Comparison of ENCODE assay signal across 21 cellular contexts in the genomic region with DNA sequence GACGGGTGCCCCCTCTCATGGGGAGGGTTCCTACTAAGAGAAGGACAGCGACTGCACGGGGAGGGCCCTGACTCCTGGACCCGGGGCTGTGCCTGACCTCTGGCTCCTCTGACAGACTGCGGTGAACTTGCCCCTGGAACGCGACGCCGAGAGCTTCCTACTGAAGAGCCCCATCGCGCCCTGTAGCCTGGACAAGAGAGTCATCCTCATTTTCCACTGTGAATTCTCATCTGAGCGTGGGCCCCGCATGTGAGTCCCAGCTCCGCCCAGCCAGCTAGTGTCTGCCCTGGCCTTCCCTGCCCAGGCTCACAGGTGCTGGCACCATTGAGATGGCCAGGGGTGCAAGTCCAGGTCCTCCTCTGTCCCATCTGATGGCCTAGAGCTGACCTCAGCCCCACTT. TPM values are rescaled to one million over a fixed set of nuclear protein-coding genes. Genes with fewer than 3 reads are reported as not detected.
DNase-seq lines count a peak whose midpoint lies in the region; ATAC-seq and TF ChIP-seq lines count a peak whose summit lies in the region.
"Had no signal": no experiment of that assay in that cellular context is flagged by ENCODE, and none has a peak within 500 bp of the region (broad histone marks: within the 10 kb centered on the region; RNA-seq: fewer than 3 reads in every experiment).

No MANE protein-coding gene starts in this region.

- TF ChIP-seq RAD21 in IMR-90 (IDR thresholded peaks at IDR 0.05; ENCODE audit: low read length): no peak

- H3K9me3 ChIP-seq in IMR-90 (ENCODE audit: control insufficient read depth, insufficient read depth, low read length) (no peaks in the 10 kb centered on the region), spleen (no peaks in the 10 kb centered on the region), MM.1S (replicated peaks; ENCODE audit: insufficient read depth, low read length) (no peaks in the 10 kb centered on the region)
- H3K9me3 ChIP-seq: Peyer's patch, prostate gland had no signal

- H3K9me2 ChIP-seq in MM.1S (replicated peaks; ENCODE audit: insufficient read depth, low read length): no peaks in the 10 kb centered on the region

- peak overlapping the region; percentile 52 for H3K27ac Mint-ChIP-seq in activated naive CD4-positive, alpha-beta T cell treated with anti-CD3 and anti-CD28 coated beads, Interleukin-2, amount 50 U/mL, for 24 hours
- peak overlapping the region; percentile 95 to 96 for H3K27ac Mint-ChIP-seq in effector memory CD8-positive, alpha-beta T cell

- peaks cover 29 to 91% of the 10 kb centered on the region in 2 experiments for H3K79me1 ChIP-seq in IMR-90 (ENCODE audit: low read depth in 1 of 2, low read length in 2 of 2)
- no peaks in the 10 kb centered on the region for H3K79me1 ChIP-seq in mesendoderm (ENCODE audit: low read length)

- H2BK20ac ChIP-seq in IMR-90 (ENCODE audit: low read depth, low read length): no peak overlapping the region

- no peaks in the 10 kb centered on the region for H3K9me3 Mint-ChIP-seq in activated naive CD4-positive, alpha-beta T cell treated with anti-CD3 and anti-CD28 coated beads, Interleukin-2, amount 50 U/mL, for 24 hours
- no peaks in the 10 kb centered on the region for H3K9me3 Mint-ChIP-seq in effector memory CD8-positive, alpha-beta T cell

- H4K20me1 ChIP-seq in IMR-90 (ENCODE audit: insufficient read depth, low read length): no peaks in the 10 kb centered on the region
- no peaks in the 10 kb centered on the region for H4K20me1 ChIP-seq in MM.1S (ENCODE audit: insufficient read depth, low read length)

- H2BK120ac ChIP-seq in IMR-90 (ENCODE audit: low read depth, low read length) (no peak overlapping the region), mesendoderm (ENCODE audit: low read depth, low read length) (no peak overlapping the region)

- H3K4me1 Mint-ChIP-seq in activated naive CD4-positive, alpha-beta T cell treated with anti-CD3 and anti-CD28 coated beads, Interleukin-2, amount 50 U/mL, for 24 hours: peaks cover 85% of the 10 kb centered on the region
- peaks cover 68 to 69% of the 10 kb centered on the region in 2 donors for H3K4me1 Mint-ChIP-seq in effector memory CD8-positive, alpha-beta T cell (ENCODE audit: low read depth in 2 of 2)

- H4K91ac ChIP-seq in IMR-90 (ENCODE audit: insufficient read depth, low read depth, low read length): no peak overlapping the region

- H3K27me3 Mint-ChIP-seq in activated naive CD4-positive, alpha-beta T cell treated with anti-CD3 and anti-CD28 coated beads, Interleukin-2, amount 50 U/mL, for 24 hours: no peaks in the 10 kb centered on the region
- no peaks in the 10 kb centered on the region for H3K27me3 Mint-ChIP-seq in effector memory CD8-positive, alpha-beta T cell
- H3K27me3 Mint-ChIP-seq: naive B cell had no signal

- BruUV-seq in IMR-90 (replicated peaks; lab: Mats Ljungman, UMichigan): no TSS peak

- no peak overlapping the region for H3K14ac ChIP-seq in IMR-90 (replicated peaks; ENCODE audit: low read depth, low read length)

- H3K79me2 ChIP-seq in mesendoderm (ENCODE audit: control insufficient read depth, insufficient read depth, low read length) (no peaks in the 10 kb centered on the region), MM.1S (ENCODE audit: low read length) (peaks cover 34% of the 10 kb centered on the region)

- no peak overlapping the region for H3K4me3 Mint-ChIP-seq in activated naive CD4-positive, alpha-beta T cell treated with anti-CD3 and anti-CD28 coated beads, Interleukin-2, amount 50 U/mL, for 24 hours
- H3K4me3 Mint-ChIP-seq in effector memory CD8-positive, alpha-beta T cell: no peak overlapping the region
- H3K4me3 Mint-ChIP-seq: WTC11 had no signal

- CTCF ChIA-PET in IMR-90 (lab: Yijun Ruan, JAX): no interaction called here

- DNase-seq in activated naive CD4-positive, alpha-beta T cell (lab: John Stamatoyannopoulos, UW): no peak
- no peak for DNase-seq in IMR-90
- DNase-seq in effector memory CD8-positive, alpha-beta T cell: no peak
- peak; percentile 65 for DNase-seq in spleen
- no peak for DNase-seq in mesendoderm
- no peak for DNase-seq in MM.1S
- DNase-seq in EL: no peak
- DNase-seq: Calu3; GDM1; hypothalamus; KBM-7; naive B cell; NCI-H1092; NCI-H774; stimulated activated naive CD4-positive, alpha-beta T cell had no signal

- H3K27ac ChIP-seq in IMR-90 (ENCODE audit: insufficient read depth, low read length): no peak overlapping the region
- H3K27ac ChIP-seq in spleen: peak overlapping the region in 3 of 8 donors; percentile 4 to 99 (median 96)
- no peak overlapping the region for H3K27ac ChIP-seq in mesendoderm (ENCODE audit: low read depth, low read length)
- H3K27ac ChIP-seq in MM.1S (ENCODE audit: low read length): no peak overlapping the region
- H3K27ac ChIP-seq: cardiac muscle cell, HL-60, prostate gland had no signal

- H2AK5ac ChIP-seq in IMR-90 (ENCODE audit: low read depth, low read length) (no peak overlapping the region), mesendoderm (ENCODE audit: low read length) (no peak overlapping the region)

- intact Hi-C loops in IMR-90 (cut with micrococcal nuclease) (no loop called here), spleen (cut with DNase I; ENCODE audit: low total_unique reads) (no loop called here)

- no peak overlapping the region for H3K4ac ChIP-seq in IMR-90 (ENCODE audit: low read depth, low read length)
- H3K4ac ChIP-seq in mesendoderm (ENCODE audit: low read depth, low read length): no peak overlapping the region

- H2AFZ ChIP-seq in IMR-90 (replicated peaks; ENCODE audit: low read length, poor library complexity): no peak overlapping the region
- no peak overlapping the region for H2AFZ ChIP-seq in MM.1S (ENCODE audit: low read length)

- H3K36me3 ChIP-seq in IMR-90 (ENCODE audit: control insufficient read depth, insufficient read depth, low read length): peaks cover 72% of the 10 kb centered on the region
- peaks cover 0 to 81% (median 56%) of the 10 kb centered on the region in 6 donors for H3K36me3 ChIP-seq in spleen
- H3K36me3 ChIP-seq in mesendoderm (ENCODE audit: control insufficient read depth, insufficient read depth, low read length): peaks cover 10% of the 10 kb centered on the region
- H3K36me3 ChIP-seq in MM.1S (replicated peaks; ENCODE audit: insufficient read depth, low read length): peaks cover 3% of the 10 kb centered on the region
- H3K36me3 ChIP-seq: cardiac muscle cell, prostate gland had no signal

- POLR2A ChIA-PET in IMR-90 (lab: Charles Lee; ENCODE audit: unreplicated experiment): no interaction called here

- in situ Hi-C loops in IMR-90 (cut with MboI; ENCODE audit: low sequenced_read_pairs): no loop called here

- dilution Hi-C loops in IMR-90 (cut with HindIII; ENCODE audit: low sequenced_read_pairs, unreplicated experiment): no loop called here

- peaks cover 27% of the 10 kb centered on the region for H3K36me3 Mint-ChIP-seq in activated naive CD4-positive, alpha-beta T cell treated with anti-CD3 and anti-CD28 coated beads, Interleukin-2, amount 50 U/mL, for 24 hours
- peaks cover 77% of the 10 kb centered on the region for H3K36me3 Mint-ChIP-seq in effector memory CD8-positive, alpha-beta T cell (ENCODE audit: insufficient read depth)

- H2BK15ac ChIP-seq in IMR-90 (ENCODE audit: low read depth, low read length) (no peak overlapping the region), mesendoderm (replicated peaks; ENCODE audit: low read depth) (no peak overlapping the region)

- TF ChIP-seq POLR2A in IMR-90 (IDR thresholded peaks at IDR 0.05; ENCODE audit: low read depth, low read length) (no peak), spleen (IDR thresholded peaks at IDR 0.05) (no peak)

- H3K4me2 ChIP-seq in IMR-90 (ENCODE audit: low read depth, low read length) (no peak overlapping the region), mesendoderm (ENCODE audit: low read length) (no peak overlapping the region), MM.1S (ENCODE audit: low read depth, low read length) (no peak overlapping the region)

- H3K56ac ChIP-seq in IMR-90 (ENCODE audit: extremely low read depth, insufficient read depth, low read length) (no peak overlapping the region), mesendoderm (ENCODE audit: low read length) (no peak overlapping the region)

- H3K27me3 ChIP-seq in IMR-90 (ENCODE audit: control insufficient read depth, insufficient read depth, low read length) (no peaks in the 10 kb centered on the region), spleen (replicated peaks in 1 of 7) (no peaks in the 10 kb centered on the region), mesendoderm (ENCODE audit: insufficient read depth, low read length, poor library complexity) (no peaks in the 10 kb centered on the region), MM.1S (replicated peaks; ENCODE audit: insufficient read depth, low read length) (no peaks in the 10 kb centered on the region)
- H3K27me3 ChIP-seq: cardiac muscle cell, Peyer's patch had no signal

- H3K9me1 ChIP-seq in IMR-90 (ENCODE audit: insufficient read depth, low read length): peaks cover 41% of the 10 kb centered on the region

- H2BK5ac ChIP-seq in IMR-90 (ENCODE audit: low read depth, low read length, poor library complexity, severe bottlenecking): no peak overlapping the region
- no peak overlapping the region for H2BK5ac ChIP-seq in mesendoderm (ENCODE audit: low read length)

- H3K4me1 ChIP-seq in IMR-90 (ENCODE audit: control insufficient read depth, insufficient read depth, low read length) (peaks cover 38% of the 10 kb centered on the region), spleen (peaks cover 30 to 100% (median 81%) of the 10 kb centered on the region in 6 donors), mesendoderm (ENCODE audit: control insufficient read depth, low read depth, low read length) (peaks cover 10% of the 10 kb centered on the region), MM.1S (ENCODE audit: low read length) (peaks cover 22% of the 10 kb centered on the region)

- 93% methylated on average over 13 of the region's 14 CpGs; no CpG with 5 or more reads in 1 of the 2 experiments for WGBS in IMR-90 (ENCODE audit: extremely low coverage in 2 of 2, insufficient read length in 1 of 2), 2 experiments
- WGBS in spleen, 5 donors: 76 to 98% (median 91%) methylated on average over 4 to 14 of the region's 14 CpGs
- WGBS in mesendoderm (ENCODE audit: extremely low coverage, insufficient coverage, low lambda C conversion rate): no CpG with 5 or more reads among the region's 14 CpGs

- peak overlapping the region; percentile 73 for H2AK9ac ChIP-seq in IMR-90 (replicated peaks; ENCODE audit: low read depth, low read length, poor library complexity)

- H4K5ac ChIP-seq in IMR-90 (ENCODE audit: low read depth, low read length) (no peak overlapping the region), mesendoderm (ENCODE audit: low read length) (no peak overlapping the region)

- no peak for ATAC-seq in IMR-90 (ENCODE audit: low read depth)
- ATAC-seq in effector memory CD8-positive, alpha-beta T cell (replicated peaks): no peak
- ATAC-seq: WTC11 had no signal

- no peak overlapping the region for H3K4me3 ChIP-seq in IMR-90 (ENCODE audit: insufficient read depth, low read depth, low read length)
- H3K4me3 ChIP-seq in spleen: no peak overlapping the region
- no peak overlapping the region for H3K4me3 ChIP-seq in mesendoderm (ENCODE audit: low read length)
- H3K4me3 ChIP-seq in MM.1S (ENCODE audit: low read length): no peak overlapping the region
- H3K4me3 ChIP-seq: cardiac muscle cell, Peyer's patch, prostate gland had no signal

- peaks cover 5% of the 10 kb centered on the region for H3F3A ChIP-seq in MM.1S (ENCODE audit: insufficient read depth, low read length)

- no peak for TF ChIP-seq CTCF in IMR-90 (conservative IDR thresholded peaks at IDR 0.05; ENCODE audit: low read depth, low read length)
- TF ChIP-seq CTCF in spleen (IDR thresholded peaks at IDR 0.05 in 8 of 11, conservative IDR thresholded peaks at IDR 0.05 in 3 of 11): no peak
- TF ChIP-seq CTCF in MM.1S (IDR thresholded peaks at IDR 0.05; ENCODE audit: low read length): no peak

- H3K23ac ChIP-seq in IMR-90 (ENCODE audit: low read depth, low read length): no peak overlapping the region
- no peak overlapping the region for H3K23ac ChIP-seq in mesendoderm (ENCODE audit: low read length)

- H3K18ac ChIP-seq in IMR-90 (ENCODE audit: low read depth, low read length) (no peak overlapping the region), mesendoderm (ENCODE audit: low read length) (no peak overlapping the region)

- H4K8ac ChIP-seq in IMR-90 (ENCODE audit: low read depth in 2 of 2, low read length in 2 of 2) (no peak overlapping the region), mesendoderm (ENCODE audit: low read depth, low read length) (no peak overlapping the region)

- no peak overlapping the region for H3K9ac ChIP-seq in IMR-90 (ENCODE audit: low read depth, low read length)
- H3K9ac ChIP-seq in mesendoderm (ENCODE audit: low read length): no peak overlapping the region
- no peak overlapping the region for H3K9ac ChIP-seq in MM.1S (ENCODE audit: low read length)

RNA-seq across cellular contexts. Expression of a gene that starts 7.2 kb away (rescaled TPM):
- 14.5 and 14.7 TPM in 2 replicates for total RNA-seq in IMR-90 (2012; rRNA removed)
- 50.5 and 59.8 TPM in 2 replicates for polyA plus RNA-seq in IMR-90 (2012; rRNA removed)
- polyA plus RNA-seq in IMR-90 (2012; cell fraction: cytosol; rRNA removed): 35.2 and 48.2 TPM in 2 replicates
- polyA plus RNA-seq in IMR-90 (2012; cell fraction: nucleus; rRNA removed; ENCODE audit: low replicate concordance): 165 TPM in 2 replicates
- 10 to 100 TPM; 48.3 to 67.7 (median 55.1) TPM for total RNA-seq in spleen
- polyA plus RNA-seq in spleen: 10 to 100 TPM; 22.8 to 45.8 (median 42.9) TPM
- 7.9 TPM for polyA plus RNA-seq in mesendoderm (2013, experiment 1 of 2)
- polyA plus RNA-seq in mesendoderm (2013, experiment 2 of 2): 8.4 TPM

RNA-seq across cellular contexts. Expression of a gene that starts 16.7 kb away (rescaled TPM):
- total RNA-seq in IMR-90 (2012; rRNA removed): 59.1 and 72.2 TPM in 2 replicates
- 45.7 and 49.3 TPM in 2 replicates for polyA plus RNA-seq in IMR-90 (2012; rRNA removed)
- 37.2 and 44.3 TPM in 2 replicates for polyA plus RNA-seq in IMR-90 (2012; cell fraction: cytosol; rRNA removed)
- polyA plus RNA-seq in IMR-90 (2012; cell fraction: nucleus; rRNA removed; ENCODE audit: low replicate concordance): 18.7 and 35.4 TPM in 2 replicates
- 10 to 100 TPM; 41.8 to 84.7 (median 57.9) TPM for total RNA-seq in spleen
- polyA plus RNA-seq in spleen: 10 to 100 TPM; 24.8 to 56.9 (median 29.3) TPM
- 22.3 TPM for polyA plus RNA-seq in mesendoderm (2013, experiment 1 of 2)
- 21.5 TPM for polyA plus RNA-seq in mesendoderm (2013, experiment 2 of 2)

RNA-seq across cellular contexts. Expression of a gene that starts 17.1 kb away (rescaled TPM):
- total RNA-seq in IMR-90 (2012; rRNA removed) (11.4 and 11.7 TPM in 2 replicates), spleen (10 to 100 TPM; 11.1 to 19.0 (median 17.1) TPM)
- polyA plus RNA-seq in IMR-90 (2012; rRNA removed) (10.1 and 12.5 TPM in 2 replicates), spleen (1 to 10 TPM; 5.3 to 9.6 (median 5.6) TPM)
- polyA plus RNA-seq in IMR-90 (2012; cell fraction: cytosol; rRNA removed): 10.6 and 20.2 TPM in 2 replicates
- polyA plus RNA-seq in IMR-90 (2012; cell fraction: nucleus; rRNA removed; ENCODE audit: low replicate concordance): 6.5 and 12.1 TPM in 2 replicates
- polyA plus RNA-seq in mesendoderm (2013, experiment 1 of 2): 3.3 TPM
- 3.2 TPM for polyA plus RNA-seq in mesendoderm (2013, experiment 2 of 2)

RNA-seq across cellular contexts. Expression of a gene that starts 22.0 kb away (rescaled TPM):
- total RNA-seq in IMR-90 (2012; rRNA removed) (under 0.01 TPM in 1 of 2 replicates, not detected in the other), spleen (not detected)
- polyA plus RNA-seq in IMR-90 (2012; rRNA removed) (0.15 and 0.26 TPM in 2 replicates), spleen (under 1 TPM in 2 of 3 donors, not detected in 1; 0.06 to 0.11 TPM)
- polyA plus RNA-seq in IMR-90 (2012; cell fraction: cytosol; rRNA removed): 0.30 and 0.54 TPM in 2 replicates
- polyA plus RNA-seq in IMR-90 (2012; cell fraction: nucleus; rRNA removed; ENCODE audit: low replicate concordance): 0.58 and 0.99 TPM in 2 replicates
- polyA plus RNA-seq in mesendoderm (2013, experiment 1 of 2): 0.10 TPM
- 0.21 TPM for polyA plus RNA-seq in mesendoderm (2013, experiment 2 of 2)
- total RNA-seq: Peyer's patch had no signal

RNA-seq across cellular contexts. Expression of a gene that starts 35.7 kb away (rescaled TPM):
- 31.4 and 31.9 TPM in 2 replicates for total RNA-seq in IMR-90 (2012; rRNA removed)
- 58.2 and 65.0 TPM in 2 replicates for polyA plus RNA-seq in IMR-90 (2012; rRNA removed)
- polyA plus RNA-seq in IMR-90 (2012; cell fraction: cytosol; rRNA removed): 75.4 and 85.6 TPM in 2 replicates
- 17.7 and 47.7 TPM in 2 replicates for polyA plus RNA-seq in IMR-90 (2012; cell fraction: nucleus; rRNA removed; ENCODE audit: low replicate concordance)
- 10 to 100 TPM; 29.4 to 42.4 (median 35.1) TPM for total RNA-seq in spleen
- 10 to 100 TPM; 31.3 to 55.5 (median 36.8) TPM for polyA plus RNA-seq in spleen
- polyA plus RNA-seq in mesendoderm (2013, experiment 1 of 2): 73.8 TPM
- polyA plus RNA-seq in mesendoderm (2013, experiment 2 of 2): 74.7 TPM
